ENCODE assay signal across 19 cellular contexts in genomic region chr19:30565680-30566079, GRCh38.
"Had no signal": no experiment of that assay in that cellular context is flagged by ENCODE, and none has a peak within 500 bp of the region (broad histone marks: within the 10 kb centered on the region; RNA-seq: fewer than 3 reads in every experiment).

No MANE protein-coding gene starts in this region.

- H3K27me3 ChIP-seq: brain microvascular endothelial cell had no signal

- H3K4me1 ChIP-seq: left lung had no signal

- H3K27me3 Mint-ChIP-seq: dendritic cell treated with granulocyte-macrophage colony-stimulating factor and Interleukin-4, amounts not matched to agents 40 ng/mL and 50 ng/mL, for 4 days; stimulated activated naive B cell treated with anti-CD40 and anti-IgM and Interleukin-4, amounts not matched to agents 10 μg/mL and 1 μg/mL and 100 μg/mL, for 72 hours had no signal

- H3K27ac Mint-ChIP-seq: activated naive CD8-positive, alpha-beta T cell treated with anti-CD3 and anti-CD28 coated beads for 36 hours; dendritic cell treated with granulocyte-macrophage colony-stimulating factor and Interleukin-4, amounts not matched to agents 40 ng/mL and 50 ng/mL, for 4 days; effector memory CD8-positive, alpha-beta T cell; naive thymus-derived CD4-positive, alpha-beta T cell; stimulated activated naive B cell treated with anti-CD40 and anti-IgM and Interleukin-4, amounts not matched to agents 10 μg/mL and 1 μg/mL and 100 μg/mL, for 72 hours; type B pancreatic cell had no signal

- H3K4me3 Mint-ChIP-seq: activated naive CD8-positive, alpha-beta T cell treated with anti-CD3 and anti-CD28 coated beads for 36 hours; dendritic cell treated with granulocyte-macrophage colony-stimulating factor and Interleukin-4, amounts not matched to agents 40 ng/mL and 50 ng/mL, for 4 days; effector memory CD8-positive, alpha-beta T cell; naive thymus-derived CD4-positive, alpha-beta T cell; stimulated activated naive B cell treated with anti-CD40 and anti-IgM and Interleukin-4, amounts not matched to agents 10 μg/mL and 1 μg/mL and 100 μg/mL, for 72 hours; type B pancreatic cell had no signal

- ATAC-seq: activated CD4-positive, CD25-positive, alpha-beta regulatory T cell treated with anti-CD3 and anti-CD28 coated beads, Interleukin-2, amount 50 U/mL, for 24 hours; effector memory CD8-positive, alpha-beta T cell; left lung; mucosa of descending colon; naive thymus-derived CD4-positive, alpha-beta T cell; stimulated activated naive B cell treated with anti-CD40 and anti-IgM and Interleukin-4, amounts not matched to agents 10 μg/mL and 1 μg/mL and 100 μg/mL, for 72 hours had no signal

- H3K9me3 Mint-ChIP-seq: activated naive CD8-positive, alpha-beta T cell treated with anti-CD3 and anti-CD28 coated beads for 36 hours; dendritic cell treated with granulocyte-macrophage colony-stimulating factor and Interleukin-4, amounts not matched to agents 40 ng/mL and 50 ng/mL, for 4 days; effector memory CD8-positive, alpha-beta T cell; type B pancreatic cell had no signal

- H3K4me1 Mint-ChIP-seq: activated naive CD8-positive, alpha-beta T cell treated with anti-CD3 and anti-CD28 coated beads for 36 hours; naive thymus-derived CD4-positive, alpha-beta T cell; stimulated activated naive B cell treated with anti-CD40 and anti-IgM and Interleukin-4, amounts not matched to agents 10 μg/mL and 1 μg/mL and 100 μg/mL, for 72 hours had no signal

- H3K9me3 ChIP-seq: left lung, mucosa of descending colon had no signal

- H3K4me3 ChIP-seq: left lung, mucosa of descending colon had no signal

- H3K27ac ChIP-seq: brain microvascular endothelial cell, left lung had no signal

- H3K36me3 Mint-ChIP-seq: activated naive CD8-positive, alpha-beta T cell treated with anti-CD3 and anti-CD28 coated beads for 36 hours; naive thymus-derived CD4-positive, alpha-beta T cell; stimulated activated naive B cell treated with anti-CD40 and anti-IgM and Interleukin-4, amounts not matched to agents 10 μg/mL and 1 μg/mL and 100 μg/mL, for 72 hours; type B pancreatic cell had no signal

- DNase-seq: activated CD4-positive, alpha-beta T cell treated with anti-CD3 and anti-CD28 coated beads, Interleukin-2, amount 50 U/mL, for 1 hour; activated CD8-positive, alpha-beta memory T cell treated with anti-CD3 and anti-CD28 coated beads for 24 hours; activated naive CD8-positive, alpha-beta T cell treated with anti-CD3 and anti-CD28 coated beads for 36 hours; anterior cingulate cortex; brain microvascular endothelial cell; cerebellar nuclear complex; effector memory CD8-positive, alpha-beta T cell; erythroblast; left lung; mammary epithelial cell; mucosa of descending colon; naive thymus-derived CD4-positive, alpha-beta T cell; posterior cingulate gyrus; retina; stimulated activated CD4-positive, alpha-beta T cell treated with anti-CD3 and anti-CD28 coated beads, Interleukin-2, amount 100 ng/mL, for 48 hours; stimulated activated naive B cell treated with anti-CD40 and anti-IgM and Interleukin-4, amounts not matched to agents 10 μg/mL and 1 μg/mL and 100 μg/mL, for 72 hours had no signal
